ENCODE assay signal across 30 cellular contexts in genomic region chr3:117695871-117696270, GRCh38.
"Had no signal": no experiment of that assay in that cellular context is flagged by ENCODE, and none has a peak within 500 bp of the region (broad histone marks: within the 10 kb centered on the region; RNA-seq: fewer than 3 reads in every experiment).

No MANE protein-coding gene starts in this region.

- H3K9me3 Mint-ChIP-seq: mesothelial cell of epicardium, neural crest cell had no signal

- H3K27ac ChIP-seq: dorsolateral prefrontal cortex, epithelial cell of prostate, foreskin keratinocyte, gastroesophageal sphincter, heart right ventricle, left lung, ovary, psoas muscle, sigmoid colon, stomach, testis, tibial artery, upper lobe of left lung had no signal

- H3K27me3 ChIP-seq: dorsolateral prefrontal cortex, foreskin keratinocyte, gastroesophageal sphincter, left lung, ovary, sigmoid colon, stomach, testis, tibial artery, upper lobe of left lung had no signal

- H3K4me3 ChIP-seq: dorsolateral prefrontal cortex, gastroesophageal sphincter, heart right ventricle, left lung, mucosa of descending colon, ovary, psoas muscle, sigmoid colon, stomach, testis, tibial artery, upper lobe of left lung had no signal

- H3K27me3 Mint-ChIP-seq: natural killer cell treated with Interleukin-12 subunit alpha and Interleukin-12 subunit beta and Interleukin-15 and Interleukin-18, amount 100 ng/mL, for 72 hours had no signal

- H3K36me3 Mint-ChIP-seq: mesothelial cell of epicardium; naive B cell; stimulated activated effector memory CD8-positive, alpha-beta T cell treated with anti-CD3 and anti-CD28 coated beads, Interleukin-12 subunit alpha, Interleukin-12 subunit beta, amount 100 ng/mL, for 72 hours had no signal

- ATAC-seq: esophagus mucosa; foreskin keratinocyte; gastroesophageal sphincter; heart right ventricle; mucosa of descending colon; natural killer cell treated with Interleukin-12 subunit alpha and Interleukin-12 subunit beta and Interleukin-15 and Interleukin-18, amount 100 ng/mL, for 72 hours; psoas muscle; right cardiac atrium; stimulated activated effector memory CD8-positive, alpha-beta T cell treated with anti-CD3 and anti-CD28 coated beads, Interleukin-12 subunit alpha, Interleukin-12 subunit beta, amount 100 ng/mL, for 72 hours had no signal

- H3K4me1 Mint-ChIP-seq: naive B cell; stimulated activated effector memory CD8-positive, alpha-beta T cell treated with anti-CD3 and anti-CD28 coated beads, Interleukin-12 subunit alpha, Interleukin-12 subunit beta, amount 100 ng/mL, for 72 hours had no signal

- H3K4me1 ChIP-seq: foreskin keratinocyte, gastroesophageal sphincter, heart right ventricle, left lung, psoas muscle, sigmoid colon, stomach, testis, upper lobe of left lung had no signal

- H3K36me3 ChIP-seq: gastroesophageal sphincter, heart right ventricle, left lung, ovary, sigmoid colon, stomach, tibial artery, upper lobe of left lung had no signal

- DNase-seq: dorsolateral prefrontal cortex; effector CD4-positive, alpha-beta T cell; foreskin keratinocyte; heart right ventricle; hippocampal formation; left cardiac atrium; left lung; mesenchymal stem cell; mucosa of descending colon; naive B cell; nucleus accumbens; ovary; posterior cingulate gyrus; psoas muscle; right cardiac atrium; sigmoid colon; stimulated activated CD4-positive, alpha-beta T cell treated with anti-CD3 and anti-CD28 coated beads, Interleukin-2, amount 100 ng/mL, for 24 hours; stimulated activated CD4-positive, alpha-beta T cell treated with anti-CD3 and anti-CD28 coated beads, Interleukin-4, amount 100 ng/mL, for 24 hours; stimulated activated naive CD4-positive, alpha-beta T cell treated with Interleukin-2 at 50 U/mL for 16 hours; stomach; testis; tibial artery; upper lobe of left lung had no signal

- H3K4me3 Mint-ChIP-seq: mesothelial cell of epicardium; naive B cell; natural killer cell treated with Interleukin-12 subunit alpha and Interleukin-12 subunit beta and Interleukin-15 and Interleukin-18, amount 100 ng/mL, for 72 hours; stimulated activated effector memory CD8-positive, alpha-beta T cell treated with anti-CD3 and anti-CD28 coated beads, Interleukin-12 subunit alpha, Interleukin-12 subunit beta, amount 100 ng/mL, for 72 hours had no signal

- H3K27ac Mint-ChIP-seq: mesothelial cell of epicardium; naive B cell; natural killer cell treated with Interleukin-12 subunit alpha and Interleukin-12 subunit beta and Interleukin-15 and Interleukin-18, amount 100 ng/mL, for 72 hours; stimulated activated effector memory CD8-positive, alpha-beta T cell treated with anti-CD3 and anti-CD28 coated beads, Interleukin-12 subunit alpha, Interleukin-12 subunit beta, amount 100 ng/mL, for 72 hours had no signal

- H3K9me3 ChIP-seq: gastroesophageal sphincter, heart right ventricle, left lung, mucosa of descending colon, ovary, psoas muscle, sigmoid colon, stomach, testis, tibial artery, upper lobe of left lung had no signal
